ENCODE assay signal across 28 cellular contexts in the genomic region with DNA sequence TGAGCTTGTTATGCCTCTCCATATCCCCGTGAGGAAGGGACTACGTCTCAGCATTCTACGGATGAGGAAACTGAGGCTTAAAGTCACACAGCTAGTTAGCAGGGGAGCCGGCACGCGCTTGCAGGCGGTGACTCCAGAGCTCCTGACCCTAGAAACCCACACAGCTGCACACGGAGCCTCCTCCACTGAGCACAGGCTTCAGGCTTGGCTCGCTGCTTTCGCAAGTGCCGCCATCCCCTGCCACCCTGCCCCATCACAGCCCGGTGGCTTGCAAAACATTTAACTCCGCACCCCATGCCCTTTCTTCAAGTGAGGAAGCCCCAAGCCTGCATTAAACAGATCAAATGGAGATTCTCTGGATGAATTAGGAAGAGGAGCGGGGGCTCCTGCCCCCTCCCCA.
"Had no signal": no experiment of that assay in that cellular context is flagged by ENCODE, and none has a peak within 500 bp of the region (broad histone marks: within the 10 kb centered on the region; RNA-seq: fewer than 3 reads in every experiment).

No MANE protein-coding gene starts in this region.

- H3K9me3 ChIP-seq: adrenal gland, ascending aorta, lower lobe of right lung, testis, uterus had no signal

- H3K27ac Mint-ChIP-seq: activated CD4-positive, alpha-beta T cell treated with anti-CD3 and anti-CD28 coated beads for 36 hours; activated naive CD8-positive, alpha-beta T cell; activated T-cell treated with anti-CD3 and anti-CD28 coated beads, Interleukin-2, amount 50 U/mL, for 24 hours; activated T-helper 2 cell treated with anti-CD3 and anti-CD28 coated beads, Interferon-gamma antibody, Interleukin-2, Interleukin-4, amounts not matched to agents 10 μg/mL and 5 μg/mL and 100 μg/mL, durations not matched to agents 14 hours and 24 hours and 36 hours; naive B cell; WTC11 had no signal

- H3K36me3 Mint-ChIP-seq: activated naive CD8-positive, alpha-beta T cell; naive B cell; WTC11 had no signal

- H3K9me3 Mint-ChIP-seq: activated T-cell treated with anti-CD3 and anti-CD28 coated beads, Interleukin-2, amount 50 U/mL, for 24 hours; activated T-helper 2 cell treated with anti-CD3 and anti-CD28 coated beads, Interferon-gamma antibody, Interleukin-2, Interleukin-4, amounts not matched to agents 10 μg/mL and 5 μg/mL and 100 μg/mL, durations not matched to agents 14 hours and 24 hours and 36 hours had no signal

- H3K36me3 ChIP-seq: adrenal gland, ascending aorta, brain microvascular endothelial cell, heart right ventricle, lower lobe of right lung, uterus had no signal

- H3K4me1 ChIP-seq: adrenal gland, ascending aorta, lower lobe of right lung, uterus had no signal

- H3K4me3 ChIP-seq: adrenal gland, ascending aorta, heart right ventricle, lower lobe of right lung, testis, uterus had no signal

- H3K27me3 Mint-ChIP-seq: naive B cell had no signal

- H3K4me3 Mint-ChIP-seq: activated CD4-positive, alpha-beta T cell treated with anti-CD3 and anti-CD28 coated beads for 36 hours; activated naive CD8-positive, alpha-beta T cell; activated T-cell treated with anti-CD3 and anti-CD28 coated beads, Interleukin-2, amount 50 U/mL, for 24 hours; naive B cell; WTC11 had no signal

- H3K27ac ChIP-seq: adrenal gland, ascending aorta, brain microvascular endothelial cell, heart right ventricle, lower lobe of right lung, uterus had no signal

- DNase-seq: activated CD4-positive, alpha-beta T cell treated with anti-CD3 and anti-CD28 coated beads for 36 hours; activated CD4-positive, alpha-beta T cell treated with anti-CD3 and anti-CD28 coated beads, Interleukin-2, amount 50 U/mL, for 4 hours; activated CD8-positive, alpha-beta memory T cell treated with anti-CD3 and anti-CD28 coated beads for 24 hours; activated CD8-positive, alpha-beta memory T cell treated with anti-CD3 and anti-CD28 coated beads, Interleukin-2, amount 50 U/mL, for 4 hours; activated naive CD4-positive, alpha-beta T cell; activated T-cell treated with anti-CD3 and anti-CD28 coated beads, Interleukin-2, amount 50 U/mL, for 24 hours; brain microvascular endothelial cell; caudate nucleus; dermis blood vessel endothelial cell; effector CD8-positive, alpha-beta T cell; erythroblast; foreskin fibroblast; heart right ventricle; left colon; lower lobe of right lung; naive B cell; occipital lobe; stimulated activated CD4-positive, alpha-beta T cell treated with anti-CD3 and anti-CD28 coated beads, Interleukin-4, amount 100 ng/mL, for 1 hour; stimulated activated naive CD4-positive, alpha-beta T cell; testis; trophoblast cell; uterus had no signal

- H3K4me1 Mint-ChIP-seq: naive B cell had no signal

- FAIRE-seq: keratinocyte had no signal

- H3K27me3 ChIP-seq: adrenal gland, ascending aorta, brain microvascular endothelial cell, testis, uterus had no signal
